12 cellular contexts compared by ENCODE assay signal in genomic region chr6:105985816-105986632, GRCh38.
DNase-seq lines count a peak whose midpoint lies in the region; ATAC-seq and TF ChIP-seq lines count a peak whose summit lies in the region.
"Had no signal": no experiment of that assay in that cellular context is flagged by ENCODE, and none has a peak within 500 bp of the region (broad histone marks: within the 10 kb centered on the region; RNA-seq: fewer than 3 reads in every experiment).

No MANE protein-coding gene starts in this region.

- H2AFZ ChIP-seq in MM.1S (ENCODE audit: low read length): no peak overlapping the region

- no peak for TF ChIP-seq POLR2A in stomach (IDR thresholded peaks at IDR 0.05)

- CTCF ChIA-PET in activated CD4-positive, alpha-beta T cell treated with anti-CD3 and anti-CD28 coated beads, Interleukin-2, amount 10 ng/mL, durations not matched to agents 7 days and 5 days (lab: Charles Lee): interaction anchor here (0.6 to 5.1 kb wide), 2 partner anchors 7 to 1169 kb away, joined by 3 to 37 read pairs; no protein-coding TSS in a partner anchor

- H3K27me3 Mint-ChIP-seq in activated CD4-positive, alpha-beta T cell treated with anti-CD3 and anti-CD28 coated beads, Interleukin-2, amount 10 ng/mL, durations not matched to agents 7 days and 5 days: peaks cover 49% of the 10 kb centered on the region
- peaks cover 21% of the 10 kb centered on the region for H3K27me3 Mint-ChIP-seq in memory B cell

- H3K9me3 ChIP-seq in stomach: no peaks in the 10 kb centered on the region
- no peaks in the 10 kb centered on the region for H3K9me3 ChIP-seq in MM.1S (replicated peaks; ENCODE audit: insufficient read depth, low read length)
- H3K9me3 ChIP-seq: adrenal gland had no signal

- H3K36me3 ChIP-seq in brain microvascular endothelial cell (replicated peaks): no peaks in the 10 kb centered on the region
- H3K36me3 ChIP-seq in stomach: no peaks in the 10 kb centered on the region
- no peaks in the 10 kb centered on the region for H3K36me3 ChIP-seq in MM.1S (replicated peaks; ENCODE audit: insufficient read depth, low read length)
- H3K36me3 ChIP-seq: adrenal gland had no signal

- peak overlapping the region; percentile 52 for H3K4me3 ChIP-seq in brain microvascular endothelial cell (ENCODE audit: low read depth, low read length)
- H3K4me3 ChIP-seq in stomach: peak overlapping the region in 3 of 4 donors; percentile 15 to 21 (median 19)
- H3K4me3 ChIP-seq in MM.1S (ENCODE audit: low read length): no peak overlapping the region

- TF ChIP-seq CTCF in brain microvascular endothelial cell (IDR thresholded peaks at IDR 0.05; ENCODE audit: low read depth, low read length, missing control alignments) (no peak), stomach (IDR thresholded peaks at IDR 0.05) (no peak), MM.1S (IDR thresholded peaks at IDR 0.05; ENCODE audit: low read length) (no peak)

- H3K27ac ChIP-seq in brain microvascular endothelial cell (no peak overlapping the region), stomach (no peak overlapping the region), MM.1S (ENCODE audit: low read length) (no peak overlapping the region)
- H3K27ac ChIP-seq: adrenal gland, foreskin keratinocyte had no signal

- peak overlapping the region; percentile 17 for H3K4me3 Mint-ChIP-seq in activated CD4-positive, alpha-beta T cell treated with anti-CD3 and anti-CD28 coated beads, Interleukin-2, amount 10 ng/mL, durations not matched to agents 7 days and 5 days
- H3K4me3 Mint-ChIP-seq in memory B cell: peak overlapping the region; percentile 18

- no peak for TF ChIP-seq EP300 in stomach (IDR thresholded peaks at IDR 0.05)

- intact Hi-C loops in stomach (cut with DNase I; ENCODE audit: low total_unique reads): no loop called here

- DNase-seq in activated CD4-positive, alpha-beta T cell treated with anti-CD3 and anti-CD28 coated beads, Interleukin-2, amount 10 ng/mL, durations not matched to agents 7 days and 5 days: no peak
- no peak for DNase-seq in activated CD4-positive, alpha-beta T cell treated with anti-CD3 and anti-CD28 coated beads, Interleukin-2, amount 50 U/mL, for 1 hour
- no peak for DNase-seq in brain microvascular endothelial cell
- no peak for DNase-seq in memory B cell (ENCODE audit: low spot score in 2 of 2)
- DNase-seq in stomach: no peak
- DNase-seq in globus pallidus (ENCODE audit: low spot score): no peak
- DNase-seq in cortex of kidney (lab: John Stamatoyannopoulos, UW): no peak
- DNase-seq in MM.1S: no peak
- DNase-seq: NCI-H2171 treated with DMSO at 0.1 percent for 48 hours, SW 1271 had no signal

- H3K27me3 ChIP-seq in brain microvascular endothelial cell (replicated peaks) (peaks cover 23% of the 10 kb centered on the region), stomach (peaks cover 0 to 94% (median 16%) of the 10 kb centered on the region in 3 donors), MM.1S (replicated peaks; ENCODE audit: insufficient read depth, low read length) (peaks cover 12% of the 10 kb centered on the region)
- H3K27me3 ChIP-seq: foreskin keratinocyte had no signal

- H3K79me2 ChIP-seq in MM.1S (ENCODE audit: low read length): no peaks in the 10 kb centered on the region

- ATAC-seq in memory B cell (ENCODE audit: low read depth): peak; percentile 17
- ATAC-seq: foreskin keratinocyte had no signal

- no peaks in the 10 kb centered on the region for H4K20me1 ChIP-seq in MM.1S (ENCODE audit: insufficient read depth, low read length)

- H3K36me3 Mint-ChIP-seq in activated CD4-positive, alpha-beta T cell treated with anti-CD3 and anti-CD28 coated beads, Interleukin-2, amount 10 ng/mL, durations not matched to agents 7 days and 5 days (ENCODE audit: low read depth): peaks cover 11% of the 10 kb centered on the region
- H3K36me3 Mint-ChIP-seq in memory B cell: peaks cover under 1% of the 10 kb centered on the region

- H3K9me3 Mint-ChIP-seq in activated CD4-positive, alpha-beta T cell treated with anti-CD3 and anti-CD28 coated beads, Interleukin-2, amount 10 ng/mL, durations not matched to agents 7 days and 5 days: no peaks in the 10 kb centered on the region
- H3K9me3 Mint-ChIP-seq in memory B cell: no peaks in the 10 kb centered on the region

- H3K9me2 ChIP-seq in MM.1S (replicated peaks; ENCODE audit: insufficient read depth, low read length): no peaks in the 10 kb centered on the region

- POLR2A ChIA-PET in activated CD4-positive, alpha-beta T cell treated with anti-CD3 and anti-CD28 coated beads, Interleukin-2, amount 10 ng/mL, durations not matched to agents 7 days and 5 days (lab: Charles Lee): no interaction called here

- in situ Hi-C loops in brain microvascular endothelial cell (cut with HindIII; ENCODE audit: low pct_ligation_motif_present, low sequenced_read_pairs): no loop called here

- 31 to 42% (median 38%) methylated on average over 43 to 48 of the region's 48 CpGs for WGBS in stomach, 5 donors

- peaks cover 4 to 24% (median 19%) of the 10 kb centered on the region in 4 donors for H3K4me1 ChIP-seq in stomach
- no peaks in the 10 kb centered on the region for H3K4me1 ChIP-seq in MM.1S (ENCODE audit: low read length)

- H3K4me1 Mint-ChIP-seq in activated CD4-positive, alpha-beta T cell treated with anti-CD3 and anti-CD28 coated beads, Interleukin-2, amount 10 ng/mL, durations not matched to agents 7 days and 5 days: peaks cover 76% of the 10 kb centered on the region
- H3K4me1 Mint-ChIP-seq in memory B cell: peaks cover 9% of the 10 kb centered on the region

- no peak overlapping the region for H3K9ac ChIP-seq in MM.1S (ENCODE audit: low read length)

- H3F3A ChIP-seq in MM.1S (ENCODE audit: insufficient read depth, low read length): peaks cover 1% of the 10 kb centered on the region

- H3K27ac Mint-ChIP-seq in activated CD4-positive, alpha-beta T cell treated with anti-CD3 and anti-CD28 coated beads, Interleukin-2, amount 10 ng/mL, durations not matched to agents 7 days and 5 days: peak overlapping the region; percentile 20
- no peak overlapping the region for H3K27ac Mint-ChIP-seq in memory B cell

- H3K4me2 ChIP-seq in MM.1S (ENCODE audit: low read depth, low read length): no peak overlapping the region
